In genomic region chr3:170038434-170039110, GRCh38 we compare ENCODE assay signal across 8 cellular contexts.
DNase-seq lines count a peak whose midpoint lies in the region; ATAC-seq lines count a peak whose summit lies in the region.

No MANE protein-coding gene starts in this region.

- H3K4me3 ChIP-seq in adipocyte (ENCODE audit: low read length): peak overlapping the region; percentile 77
- H3K4me3 ChIP-seq in iPS-15b (ENCODE audit: low read depth, low read length): peak overlapping the region; percentile 81

- H3K36me3 ChIP-seq in adipocyte (ENCODE audit: control insufficient read depth, insufficient read depth, low read length, severe bottlenecking): no peaks in the 10 kb centered on the region
- no peaks in the 10 kb centered on the region for H3K36me3 ChIP-seq in iPS-15b (ENCODE audit: control insufficient read depth, insufficient read depth, low read length)

- H3K9ac ChIP-seq in adipocyte (ENCODE audit: low read length): no peak overlapping the region
- H3K9ac ChIP-seq in iPS-15b (ENCODE audit: low read depth, low read length): peak overlapping the region; percentile 54

- DNase-seq in NCI-H2081 (lab: John Stamatoyannopoulos, UW) (peak; percentile 24 to 43), NCI-H2081 treated with DMSO at 0.1 percent for 48 hours (lab: John Stamatoyannopoulos, UW) (no peak), SIG-M5 treated with dmso at 0.1 percent for 504 hours (lab: John Stamatoyannopoulos, UW; ENCODE audit: unreplicated experiment) (peak; percentile 81), adipocyte (ENCODE audit: low read depth) (peak; percentile 35), HuH-7.5 (ENCODE audit: low spot score) (no peak)
- peak; percentile 7 to 10 for DNase-seq in stimulated activated CD4-positive, alpha-beta T cell treated with anti-CD3 and anti-CD28 coated beads, Interleukin-1b, Interleukin-23, amount 100 ng/mL, for 4 hours (ENCODE audit: low read depth in 2 of 2)

- H3K9me3 ChIP-seq in adipocyte (ENCODE audit: control insufficient read depth, low read length) (no peaks in the 10 kb centered on the region), iPS-15b (ENCODE audit: control insufficient read depth, insufficient read depth, low read length) (no peaks in the 10 kb centered on the region)

- ATAC-seq in HG03066 (IDR thresholded peaks at IDR 0.05; ENCODE audit: low read depth, unreplicated experiment): peak; percentile 9

- H3K27me3 ChIP-seq in adipocyte (replicated peaks; ENCODE audit: control insufficient read depth, insufficient read depth, low read length) (peaks cover 44% of the 10 kb centered on the region), iPS-15b (ENCODE audit: control insufficient read depth, insufficient read depth, low read length) (no peaks in the 10 kb centered on the region)

- H3K4me1 ChIP-seq in adipocyte (ENCODE audit: control insufficient read depth, insufficient read depth, low read length) (peaks cover 7% of the 10 kb centered on the region), iPS-15b (ENCODE audit: control insufficient read depth, insufficient read depth, low read length) (peaks cover 4% of the 10 kb centered on the region)

Comparison
In these comparisons a context has a peak if more than half of its experiments do, and no peak if none do; other contexts are left out.
1. DNase-seq: peak in NCI-H2081 (2 of 2), SIG-M5 treated with dmso at 0.1 percent for 504 hours (single experiment), adipocyte (single experiment) and stimulated activated CD4-positive, alpha-beta T cell treated with anti-CD3 and anti-CD28 coated beads, Interleukin-1b, Interleukin-23, amount 100 ng/mL, for 4 hours (2 of 2); none in NCI-H2081 treated with DMSO at 0.1 percent for 48 hours (single experiment) and HuH-7.5 (single experiment).